ENCODE assay signal across 28 cellular contexts in genomic region chr6:111911428-111911827, GRCh38. TPM values are rescaled to one million over a fixed set of nuclear protein-coding genes. Genes with fewer than 3 reads are reported as not detected.
DNase-seq lines count a peak whose midpoint lies in the region; ATAC-seq, FAIRE-seq and TF ChIP-seq lines count a peak whose summit lies in the region.
"Had no signal": no experiment of that assay in that cellular context is flagged by ENCODE, and none has a peak within 500 bp of the region (broad histone marks: within the 10 kb centered on the region; RNA-seq: fewer than 3 reads in every experiment).

No MANE protein-coding gene starts in this region.

- H3K27me3 ChIP-seq in Loucy (ENCODE audit: insufficient read depth, low read length, poor library complexity, severe bottlenecking) (no peaks in the 10 kb centered on the region), keratinocyte (ENCODE audit: control insufficient read depth, extremely low read depth, insufficient read depth, low read length) (no peaks in the 10 kb centered on the region), upper lobe of right lung (no peaks in the 10 kb centered on the region), hepatocyte (no peaks in the 10 kb centered on the region)
- H3K27me3 ChIP-seq: BLaER1 treated with 17β-estradiol and CSF1 and Interleukin-3, amounts not matched to agents 10 nM and 100 nM had no signal

- H3K9me1 ChIP-seq in keratinocyte (ENCODE audit: control insufficient read depth, extremely low read depth, insufficient read depth, low read length), result no peaks in the 10 kb centered on the region

- no peak overlapping the region for H3K4me2 ChIP-seq in Loucy (ENCODE audit: low read depth, low read length, poor library complexity, severe bottlenecking)
- no peak overlapping the region for H3K4me2 ChIP-seq in keratinocyte (ENCODE audit: control insufficient read depth, extremely low read depth, insufficient read depth, low read depth, low read length)
- no peak overlapping the region for H3K4me2 ChIP-seq in hepatocyte
- H3K4me2 ChIP-seq: BLaER1 treated with 17β-estradiol and CSF1 and Interleukin-3, amounts not matched to agents 10 nM and 100 nM; SK-N-SH had no signal

- H3K9me2 ChIP-seq in Loucy (replicated peaks; ENCODE audit: low read depth, low read length) (no peaks in the 10 kb centered on the region), hepatocyte (replicated peaks; ENCODE audit: insufficient read depth) (no peaks in the 10 kb centered on the region)
- H3K9me2 ChIP-seq: SK-N-SH had no signal

- H3K4me1 ChIP-seq in Loucy (ENCODE audit: insufficient read depth, low read length, poor library complexity, severe bottlenecking), result no peaks in the 10 kb centered on the region
- H3K4me1 ChIP-seq in keratinocyte (ENCODE audit: control insufficient read depth, extremely low read depth, insufficient read depth, low read length), result no peaks in the 10 kb centered on the region
- H3K4me1 ChIP-seq in upper lobe of right lung, result no peaks in the 10 kb centered on the region
- no peaks in the 10 kb centered on the region for H3K4me1 ChIP-seq in hepatocyte (ENCODE audit: insufficient read depth)
- H3K4me1 ChIP-seq: Caco-2 had no signal

- peak; percentile 5 for FAIRE-seq in keratinocyte (lab: Jason Lieb, UNC)
- FAIRE-seq: A204.1, GM12892 had no signal

- no peak overlapping the region for H3K27ac ChIP-seq in keratinocyte (ENCODE audit: control insufficient read depth, insufficient read depth, low read length)
- H3K27ac ChIP-seq in upper lobe of right lung, result no peak overlapping the region
- H3K27ac ChIP-seq in hepatocyte, result no peak overlapping the region
- H3K27ac ChIP-seq: BLaER1 treated with 17β-estradiol and CSF1 and Interleukin-3, amounts not matched to agents 10 nM and 100 nM had no signal

- no peak for TF ChIP-seq CTCF in GM12865 (IDR thresholded peaks at IDR 0.05; ENCODE audit: insufficient read depth, low read depth, low read length, missing control alignments)
- no peak for TF ChIP-seq CTCF in Loucy (conservative IDR thresholded peaks at IDR 0.05; ENCODE audit: low read length)
- no peak for TF ChIP-seq CTCF in keratinocyte (optimal IDR thresholded peaks at IDR 0.05 in 1 of 3, IDR thresholded peaks at IDR 0.05 in 1 of 3, conservative IDR thresholded peaks at IDR 0.05 in 1 of 3; ENCODE audit: extremely low read depth in 1 of 3, insufficient read depth in 2 of 3, low read length in 3 of 3)
- no peak for TF ChIP-seq CTCF in upper lobe of right lung (IDR thresholded peaks at IDR 0.05)
- TF ChIP-seq CTCF in hepatocyte (IDR thresholded peaks at IDR 0.05; ENCODE audit: poor library complexity), result no peak

- WGBS in hepatocyte (ENCODE audit: low lambda C conversion rate, missing lambda C conversion rate), result 64% methylated on average over 7 of the region's 7 CpGs

- H3K9me3 ChIP-seq in Loucy (ENCODE audit: insufficient read depth, low read depth, low read length) (no peaks in the 10 kb centered on the region), keratinocyte (ENCODE audit: control insufficient read depth, low read depth, low read length) (no peaks in the 10 kb centered on the region), upper lobe of right lung (no peaks in the 10 kb centered on the region), hepatocyte (ENCODE audit: low read depth) (no peaks in the 10 kb centered on the region)
- H3K9me3 ChIP-seq: Caco-2, SK-N-SH had no signal

- H3K79me2 ChIP-seq in Loucy (ENCODE audit: insufficient read depth, low read length) (no peaks in the 10 kb centered on the region), keratinocyte (ENCODE audit: control insufficient read depth, insufficient read depth, low read length) (no peaks in the 10 kb centered on the region), hepatocyte (no peaks in the 10 kb centered on the region)

- H3K36me3 ChIP-seq in Loucy (ENCODE audit: insufficient read depth, low read length) (no peaks in the 10 kb centered on the region), keratinocyte (ENCODE audit: control insufficient read depth in 2 of 2, extremely low read depth in 1 of 2, insufficient read depth in 2 of 2, low read length in 2 of 2) (no peaks in the 10 kb centered on the region), upper lobe of right lung (no peaks in the 10 kb centered on the region), hepatocyte (replicated peaks; ENCODE audit: insufficient read depth, low read depth) (no peaks in the 10 kb centered on the region)
- H3K36me3 ChIP-seq: BLaER1 treated with 17β-estradiol and CSF1 and Interleukin-3, amounts not matched to agents 10 nM and 100 nM had no signal

- dilution Hi-C loops in keratinocyte (cut with MboI; ENCODE audit: extremely low pct_ligation_motif_present, low sequenced_read_pairs), result no loop called here

- H3K4me3 ChIP-seq in GM12865 (ENCODE audit: low read depth, low read length) (no peak overlapping the region), Loucy (ENCODE audit: low read length, poor library complexity, severe bottlenecking) (no peak overlapping the region), keratinocyte (ENCODE audit: control insufficient read depth in 2 of 3, extremely low read depth in 1 of 3, insufficient read depth in 2 of 3, low read depth in 1 of 3, low read length in 3 of 3) (no peak overlapping the region), upper lobe of right lung (no peak overlapping the region), hepatocyte (no peak overlapping the region)
- H3K4me3 ChIP-seq: BLaER1 treated with 17β-estradiol and CSF1 and Interleukin-3, amounts not matched to agents 10 nM and 100 nM had no signal

- DNase-seq in GM12865 (ENCODE audit: low read depth), result peak; percentile 24
- no peak for DNase-seq in keratinocyte (ENCODE audit: low read depth, low spot score)
- DNase-seq in upper lobe of right lung, result no peak
- no peak for DNase-seq in hepatocyte (ENCODE audit: low spot score)
- DNase-seq: Caco-2; CD8-positive, alpha-beta T cell; DMS 273 treated with DMSO at 0.1 percent for 48 hours; DMS79; GF-D8; H7; HFFc6; Kasumi-1; MV-4-11; NCI-H1105 treated with DMSO at 0.1 percent for 48 hours; NCI-H2029; NCI-H446 treated with DMSO at 0.1 percent for 48 hours; NCI-H526; NCI-H82; NK-92 treated with Interleukin-12 subunit alpha and Interleukin-12 subunit beta, amount 100 ng/mL, for 24 hours; PC-3; SK-N-SH; SW 1271 had no signal

- intact Hi-C loops in upper lobe of right lung (cut with DNase I), result no loop called here

- ATAC-seq in upper lobe of right lung (no peak), HG02973 (IDR thresholded peaks at IDR 0.05; ENCODE audit: unreplicated experiment) (no peak), HG02840 (IDR thresholded peaks at IDR 0.05; ENCODE audit: low FRiP score, unreplicated experiment) (no peak)
- ATAC-seq: CD8-positive, alpha-beta T cell; PC-3 had no signal

- H3F3A ChIP-seq in Loucy (ENCODE audit: low read depth), result no peaks in the 10 kb centered on the region

- H4K20me1 ChIP-seq in Loucy (ENCODE audit: insufficient read depth, low read length, poor library complexity, severe bottlenecking) (no peaks in the 10 kb centered on the region), keratinocyte (ENCODE audit: control insufficient read depth, extremely low read depth, insufficient read depth, low read length) (no peaks in the 10 kb centered on the region), hepatocyte (ENCODE audit: insufficient read depth, poor library complexity, severe bottlenecking) (no peaks in the 10 kb centered on the region)
- H4K20me1 ChIP-seq: BLaER1 treated with 17β-estradiol and CSF1 and Interleukin-3, amounts not matched to agents 10 nM and 100 nM had no signal

- H3K9ac ChIP-seq in Loucy (ENCODE audit: low read depth, low read length, poor library complexity, severe bottlenecking), result no peak overlapping the region
- no peak overlapping the region for H3K9ac ChIP-seq in keratinocyte (ENCODE audit: control insufficient read depth, extremely low read depth, insufficient read depth, low read length)
- H3K9ac ChIP-seq: BLaER1 treated with 17β-estradiol and CSF1 and Interleukin-3, amounts not matched to agents 10 nM and 100 nM; SK-N-SH had no signal

- peak overlapping the region; percentile 85 for H2AFZ ChIP-seq in Loucy (ENCODE audit: low read length)
- peak overlapping the region; percentile 5 for H2AFZ ChIP-seq in keratinocyte (ENCODE audit: control insufficient read depth, low read length)
- no peak overlapping the region for H2AFZ ChIP-seq in hepatocyte

RNA-seq across cellular contexts. Expression of gene FYN, which starts 38.2 kb away (rescaled TPM):
- polyA plus RNA-seq in keratinocyte (24.7 to 46.8 TPM (median 27.3 TPM) in 3 replicates), hepatocyte (63.7 and 70.1 TPM in 2 replicates)
- polyA plus RNA-seq in keratinocyte (2011; ENCODE audit: low read depth), result 193 TPM
- polyA plus RNA-seq in keratinocyte (2011; cell fraction: cytosol; rRNA removed), result 30.2 and 37.1 TPM in 2 replicates
- 60.3 and 73.6 TPM in 2 replicates for polyA plus RNA-seq in keratinocyte (2011; cell fraction: nucleus; rRNA removed)
- 40.4 and 62.3 TPM in 2 replicates for polyA plus RNA-seq in keratinocyte (2012; ENCODE audit: low replicate concordance)
- 33.5 to 71.8 TPM (median 53.0 TPM) in 3 replicates for polyA minus RNA-seq in keratinocyte
- 43.5 TPM for polyA minus RNA-seq in keratinocyte (2011; cell fraction: cytosol; rRNA and poly(A)+ RNA removed)
- 36.9 and 67.8 TPM in 2 replicates for polyA minus RNA-seq in keratinocyte (2011; cell fraction: nucleus; rRNA and poly(A)+ RNA removed)
- total RNA-seq in upper lobe of right lung (115 TPM), hepatocyte (40.0 and 65.7 TPM in 2 replicates)
